In the genomic region with DNA sequence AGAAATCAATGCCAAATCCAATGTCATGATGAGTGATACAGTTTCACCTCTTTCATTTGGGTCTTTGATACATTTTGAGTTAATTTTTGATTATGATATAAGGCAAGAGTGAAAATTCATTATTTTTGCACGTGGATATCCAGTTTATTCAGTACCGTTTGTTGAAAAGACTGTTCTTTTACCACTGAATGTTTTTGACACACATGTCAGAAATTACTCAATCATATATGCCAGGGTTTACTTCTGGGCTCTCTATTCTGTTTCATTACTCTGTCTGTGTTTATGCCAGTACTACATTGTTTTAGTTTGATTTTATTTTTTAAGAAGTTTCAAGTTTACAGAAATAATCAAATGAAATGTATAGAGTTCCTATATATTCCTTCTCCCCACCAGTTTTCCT, we compare ENCODE assay signal across 23 cellular contexts.
"Had no signal": no experiment of that assay in that cellular context is flagged by ENCODE, and none has a peak within 500 bp of the region (broad histone marks: within the 10 kb centered on the region; RNA-seq: fewer than 3 reads in every experiment).

No MANE protein-coding gene starts in this region.

- H3K9me3 ChIP-seq: colonic mucosa, gastrocnemius medialis, gastroesophageal sphincter had no signal

- H3K36me3 ChIP-seq: colonic mucosa, esophagus muscularis mucosa, esophagus squamous epithelium, gastrocnemius medialis, gastroesophageal sphincter, heart left ventricle, heart right ventricle had no signal

- H3K4me1 ChIP-seq: colonic mucosa, foreskin keratinocyte had no signal

- H3K27me3 ChIP-seq: colonic mucosa, dorsolateral prefrontal cortex, esophagus muscularis mucosa, esophagus squamous epithelium, foreskin keratinocyte, gastrocnemius medialis, gastroesophageal sphincter, heart left ventricle, heart right ventricle had no signal

- DNase-seq: colonic mucosa; cortex of kidney; dermis blood vessel endothelial cell; dorsolateral prefrontal cortex; effector CD4-positive, alpha-beta T cell; effector CD8-positive, alpha-beta T cell; effector memory CD4-positive, alpha-beta T cell; effector memory CD8-positive, alpha-beta T cell; endodermal cell; erythroblast; esophagus squamous epithelium; foreskin fibroblast; foreskin keratinocyte; foreskin melanocyte; gastrocnemius medialis; glutamatergic neuron; head of caudate nucleus; heart left ventricle; heart right ventricle had no signal

- H3K4me3 ChIP-seq: colonic mucosa, coronary artery, dorsolateral prefrontal cortex, esophagus muscularis mucosa, esophagus squamous epithelium, gastrocnemius medialis, gastroesophageal sphincter, heart left ventricle, heart right ventricle had no signal

- H3K27ac ChIP-seq: colonic mucosa, coronary artery, dorsolateral prefrontal cortex, epithelial cell of prostate, esophagus muscularis mucosa, esophagus squamous epithelium, foreskin keratinocyte, gastrocnemius medialis, gastroesophageal sphincter, heart right ventricle had no signal
